9 cellular contexts compared by ENCODE assay signal in genomic region chr15:84992157-84992940, GRCh38. TPM values are rescaled to one million over a fixed set of nuclear protein-coding genes. Genes with fewer than 3 reads are reported as not detected.
DNase-seq lines count a peak whose midpoint lies in the region; ATAC-seq, FAIRE-seq and TF ChIP-seq lines count a peak whose summit lies in the region.
"Had no signal": no experiment of that assay in that cellular context is flagged by ENCODE, and none has a peak within 500 bp of the region (broad histone marks: within the 10 kb centered on the region; RNA-seq: fewer than 3 reads in every experiment).

No MANE protein-coding gene starts in this region.

- no peaks in the 10 kb centered on the region for H3K9me3 Mint-ChIP-seq in Caco-2 (ENCODE audit: unreplicated experiment)
- H3K9me3 Mint-ChIP-seq in central memory CD8-positive, alpha-beta T cell = no peaks in the 10 kb centered on the region
- H3K9me3 Mint-ChIP-seq in nephron progenitor cell = no peaks in the 10 kb centered on the region
- no peaks in the 10 kb centered on the region for H3K9me3 Mint-ChIP-seq in immature natural killer cell

- 0 out of 2 replicates have a peak, but pooled peaks cover 5% of the 10 kb centered on the region for H4K20me1 ChIP-seq in PC-9 (ENCODE audit: insufficient read depth)

- H3K79me2 ChIP-seq in PC-9 (ENCODE audit: low read depth) = peaks cover 96% of the 10 kb centered on the region

- CTCF ChIA-PET in Caco-2 (lab: Charles Lee) = interaction anchor here (0.6 kb wide), 1 partner anchor 647 kb away, joined by 3 read pairs; no protein-coding TSS in a partner anchor
- CTCF ChIA-PET in PC-9 (lab: Charles Lee) = interaction anchor here (0.5 to 0.6 kb wide), 2 partner anchors 37 to 41 kb away, joined by 7 to 13 read pairs; no protein-coding TSS in a partner anchor

- H3F3A ChIP-seq in PC-9 (ENCODE audit: insufficient read depth, low read depth) = peaks cover 18% of the 10 kb centered on the region

- no peaks in the 10 kb centered on the region for H3K27me3 ChIP-seq in Caco-2 (replicated peaks; ENCODE audit: control insufficient read depth, insufficient read depth, low read length)
- H3K27me3 ChIP-seq in PC-9 (ENCODE audit: insufficient read depth, low read depth) = no peaks in the 10 kb centered on the region
- no peaks in the 10 kb centered on the region for H3K27me3 ChIP-seq in gastrocnemius medialis

- H3K4me1 Mint-ChIP-seq in Caco-2 (ENCODE audit: low read depth, unreplicated experiment) (peaks cover 11% of the 10 kb centered on the region), nephron progenitor cell (peaks cover 9% of the 10 kb centered on the region), immature natural killer cell (peaks cover 35 to 55% of the 10 kb centered on the region in 2 donors)
- peaks cover 44% of the 10 kb centered on the region for H3K4me1 Mint-ChIP-seq in central memory CD8-positive, alpha-beta T cell

- no peaks in the 10 kb centered on the region for H3K36me3 ChIP-seq in Caco-2 (ENCODE audit: control insufficient read depth, insufficient read depth, low read length)
- no peaks in the 10 kb centered on the region for H3K36me3 ChIP-seq in PC-9 (ENCODE audit: low read depth)
- no peaks in the 10 kb centered on the region for H3K36me3 ChIP-seq in gastrocnemius medialis

- no peak for TF ChIP-seq POLR2A in gastrocnemius medialis (IDR thresholded peaks at IDR 0.05)

- POLR2A ChIA-PET in Caco-2 (lab: Charles Lee) = interaction anchor here (1.0 kb wide), 1 partner anchor 12 kb away, joined by 3 read pairs; no protein-coding TSS in a partner anchor
- POLR2A ChIA-PET in PC-9 (lab: Charles Lee; ENCODE audit: unreplicated experiment) = interaction anchor here (0.6 kb wide), 1 partner anchor 167 kb away, joined by 4 read pairs; no protein-coding TSS in a partner anchor

- no TSS peak for BruUV-seq in Caco-2 (replicated peaks; lab: Mats Ljungman, UMichigan)
- TSS peak; percentile 73 for BruUV-seq in PC-9 (replicated peaks; lab: Mats Ljungman, UMichigan)

- TF ChIP-seq CTCF in Caco-2 (IDR thresholded peaks at IDR 0.05; ENCODE audit: insufficient read depth in 1 of 2, low read depth in 1 of 2, low read length in 1 of 2, severe bottlenecking in 1 of 2, unreplicated experiment in 1 of 2) (no peak), PC-9 (conservative IDR thresholded peaks at IDR 0.05) (no peak), gastrocnemius medialis (IDR thresholded peaks at IDR 0.05 in 4 of 5, conservative IDR thresholded peaks at IDR 0.05 in 1 of 5) (no peak), D721Med (IDR thresholded peaks at IDR 0.05; ENCODE audit: insufficient read depth, missing control alignments) (no peak), nephron progenitor cell (IDR thresholded peaks at IDR 0.05) (no peak)

- no peak overlapping the region for H2AFZ ChIP-seq in PC-9

- H3K27ac ChIP-seq in PC-9 (peak overlapping the region; percentile 79), gastrocnemius medialis (peak overlapping the region in 3 of 4 donors; percentile 18 to 52 (median 29))

- ATAC-seq in central memory CD8-positive, alpha-beta T cell (replicated peaks; ENCODE audit: extremely low read depth, poor library complexity, severe bottlenecking) = peak; percentile 40
- ATAC-seq in gastrocnemius medialis = peak; percentile 86 to 89

- DNase-seq in Caco-2 (peak in 1 of 2 experiments; percentile 11), PC-9 (peak; percentile 55 to 92), gastrocnemius medialis (no peak), SIG-M5 (lab: John Stamatoyannopoulos, UW) (no peak), D721Med (ENCODE audit: insufficient read length, low spot score) (no peak), nephron progenitor cell (no peak), immature natural killer cell (no peak)
- DNase-seq in central memory CD8-positive, alpha-beta T cell (ENCODE audit: low spot score in 2 of 2) = no peak
- DNase-seq: midbrain had no signal

- no peak overlapping the region for H3K4me3 ChIP-seq in Caco-2 (ENCODE audit: low read depth, low read length)
- no peak overlapping the region for H3K4me3 ChIP-seq in PC-9
- no peak overlapping the region for H3K4me3 ChIP-seq in gastrocnemius medialis

- intact Hi-C loops in Caco-2 (cut with micrococcal nuclease; ENCODE audit: unreplicated experiment) (no loop called here), PC-9 (cut with micrococcal nuclease; ENCODE audit: unreplicated experiment) (no loop called here), gastrocnemius medialis (cut with DNase I; ENCODE audit: low total_unique reads) (no loop called here)

- no peaks in the 10 kb centered on the region for H3K9me3 ChIP-seq in Caco-2
- H3K9me3 ChIP-seq in PC-9 (ENCODE audit: insufficient read depth, low read depth) = no peaks in the 10 kb centered on the region
- H3K9me3 ChIP-seq in gastrocnemius medialis = no peaks in the 10 kb centered on the region

- peaks cover 11% of the 10 kb centered on the region for H3K4me1 ChIP-seq in Caco-2
- H3K4me1 ChIP-seq in PC-9 (replicated peaks; ENCODE audit: insufficient read depth) = peaks cover 19% of the 10 kb centered on the region
- H3K4me1 ChIP-seq in gastrocnemius medialis = peaks cover 23 to 34% of the 10 kb centered on the region in 2 donors

- H3K4me2 ChIP-seq in PC-9 = peak overlapping the region; percentile 56

- H3K9me2 ChIP-seq in PC-9 (ENCODE audit: insufficient read depth) = no peaks in the 10 kb centered on the region

- H3K36me3 Mint-ChIP-seq in Caco-2 (ENCODE audit: insufficient read depth, unreplicated experiment) (no peaks in the 10 kb centered on the region), nephron progenitor cell (ENCODE audit: low read depth) (no peaks in the 10 kb centered on the region), immature natural killer cell (no peaks in the 10 kb centered on the region)
- H3K36me3 Mint-ChIP-seq in central memory CD8-positive, alpha-beta T cell (ENCODE audit: insufficient read depth) = peaks cover 2% of the 10 kb centered on the region

- in situ Hi-C loops in gastrocnemius medialis (cut with MboI; ENCODE audit: low sequenced_read_pairs in 4 of 4) = no loop called here

- H3K27me3 Mint-ChIP-seq in Caco-2 (ENCODE audit: insufficient read depth, unreplicated experiment) (no peaks in the 10 kb centered on the region), nephron progenitor cell (ENCODE audit: low read depth, poor library complexity) (peaks cover 17% of the 10 kb centered on the region), immature natural killer cell (ENCODE audit: low read depth in 3 of 3) (peaks cover 0 to 2% (median 0%) of the 10 kb centered on the region in 3 donors)
- no peaks in the 10 kb centered on the region for H3K27me3 Mint-ChIP-seq in central memory CD8-positive, alpha-beta T cell

- FAIRE-seq in D721Med (lab: Jason Lieb, UNC) = no peak

- H3K27ac Mint-ChIP-seq in Caco-2 (ENCODE audit: unreplicated experiment) = peak overlapping the region; percentile 29
- peak overlapping the region; percentile 1 for H3K27ac Mint-ChIP-seq in central memory CD8-positive, alpha-beta T cell (ENCODE audit: low read depth)
- no peak overlapping the region for H3K27ac Mint-ChIP-seq in nephron progenitor cell
- peak overlapping the region in 1 of 6 donors; percentile 33 for H3K27ac Mint-ChIP-seq in immature natural killer cell

- H3K4me3 Mint-ChIP-seq in Caco-2 (ENCODE audit: unreplicated experiment) = no peak overlapping the region
- H3K4me3 Mint-ChIP-seq in central memory CD8-positive, alpha-beta T cell = no peak overlapping the region
- H3K4me3 Mint-ChIP-seq in nephron progenitor cell = no peak overlapping the region
- H3K4me3 Mint-ChIP-seq in immature natural killer cell = peak overlapping the region in 1 of 5 donors; percentile 18

RNA-seq across cellular contexts. Expression of gene PDE8A, which starts 10.7 kb away (rescaled TPM):
- total RNA-seq in Caco-2 (2022) = 25.2 and 32.0 TPM in 2 replicates
- total RNA-seq in PC-9 (2021) = 38.8 and 47.3 TPM in 2 replicates
- 10 to 100 TPM in 3 of 4 donors, 1 to 10 TPM in 1; 6.3 to 20.6 (median 13.9) TPM for total RNA-seq in gastrocnemius medialis
- 1 to 10 TPM in 2 of 3 donors, under 1 TPM in 1; 0.87 to 3.4 (median 2.4) TPM for polyA plus RNA-seq in immature natural killer cell

Comparison
In these comparisons a context has a peak if more than half of its experiments do, and no peak if none do; other contexts are left out.
1. DNase-seq: peak in PC-9 (2 of 2); none in central memory CD8-positive, alpha-beta T cell (0 of 2), gastrocnemius medialis (0 of 2), SIG-M5 (single experiment), D721Med (single experiment), nephron progenitor cell (single experiment) and immature natural killer cell (0 of 3).